ENCODE assay signal across 17 cellular contexts in the genomic region with DNA sequence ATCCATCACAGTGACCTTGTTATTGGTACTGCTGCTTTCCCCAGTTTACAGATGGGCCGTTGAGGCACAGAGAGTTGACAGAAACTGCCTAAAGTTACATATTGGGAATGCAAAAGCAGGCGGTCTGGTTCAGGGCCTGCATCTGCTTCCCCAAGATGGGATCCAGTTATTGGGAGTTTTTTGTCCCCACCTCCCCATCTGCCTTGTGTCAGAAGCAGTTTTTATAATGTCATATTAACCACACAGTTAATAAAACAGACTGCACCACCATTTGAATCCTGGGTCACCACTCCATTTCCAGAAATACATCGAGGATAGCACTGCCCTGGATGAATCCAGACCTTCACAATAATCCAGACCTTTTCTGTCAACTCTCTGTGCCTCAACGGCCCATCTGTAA.
DNase-seq lines count a peak whose midpoint lies in the region; ATAC-seq and TF ChIP-seq lines count a peak whose summit lies in the region.
"Had no signal": no experiment of that assay in that cellular context is flagged by ENCODE, and none has a peak within 500 bp of the region (broad histone marks: within the 10 kb centered on the region; RNA-seq: fewer than 3 reads in every experiment).

No MANE protein-coding gene starts in this region.

- WGBS in heart right ventricle, 2 donors, result 70 to 76% methylated on average over 4 of the region's 4 CpGs
- 76% methylated on average over 4 of the region's 4 CpGs for WGBS in right cardiac atrium
- WGBS in hepatocyte (ENCODE audit: low lambda C conversion rate, missing lambda C conversion rate), result 92% methylated on average over 4 of the region's 4 CpGs

- no peak for DNase-seq in heart right ventricle
- DNase-seq in left cardiac atrium, result no peak
- DNase-seq in right cardiac atrium, result no peak
- DNase-seq in hepatocyte (ENCODE audit: low spot score), result no peak
- no peak for DNase-seq in pons (ENCODE audit: low spot score)
- DNase-seq in NCI-H446 (lab: John Stamatoyannopoulos, UW), result no peak
- DNase-seq in amygdala (lab: John Stamatoyannopoulos, UW), result no peak
- DNase-seq: Calu3; CD4-positive, alpha-beta memory T cell; COR-L47; DMS53; DMS79 treated with DMSO at 0.1 percent for 48 hours; GF-D8; GOT3; HFFc6 had no signal

- no peak overlapping the region for H3K4me2 ChIP-seq in hepatocyte

- no peaks in the 10 kb centered on the region for H4K20me1 ChIP-seq in hepatocyte (ENCODE audit: insufficient read depth, poor library complexity, severe bottlenecking)

- H3K4me3 ChIP-seq in heart right ventricle (no peak overlapping the region), right cardiac atrium (ENCODE audit: low read length) (no peak overlapping the region), hepatocyte (no peak overlapping the region), rectal smooth muscle tissue (ENCODE audit: low read length) (no peak overlapping the region)
- H3K4me3 ChIP-seq: HAP-1 had no signal

- TF ChIP-seq CTCF in heart right ventricle (IDR thresholded peaks at IDR 0.05), result no peak
- TF ChIP-seq CTCF in hepatocyte (IDR thresholded peaks at IDR 0.05; ENCODE audit: poor library complexity), result no peak

- no peaks in the 10 kb centered on the region for H3K9me3 ChIP-seq in heart right ventricle
- no peaks in the 10 kb centered on the region for H3K9me3 ChIP-seq in right cardiac atrium (ENCODE audit: control insufficient read depth, low read length)
- no peaks in the 10 kb centered on the region for H3K9me3 ChIP-seq in hepatocyte (ENCODE audit: low read depth)
- H3K9me3 ChIP-seq: HAP-1 had no signal

- H3K79me2 ChIP-seq in hepatocyte, result no peaks in the 10 kb centered on the region

- H3K27me3 ChIP-seq in heart right ventricle (no peaks in the 10 kb centered on the region), right cardiac atrium (ENCODE audit: control insufficient read depth, insufficient read depth) (no peaks in the 10 kb centered on the region), hepatocyte (no peaks in the 10 kb centered on the region), rectal smooth muscle tissue (ENCODE audit: control insufficient read depth, insufficient read depth, low read length) (no peaks in the 10 kb centered on the region)

- intact Hi-C loops in heart right ventricle (cut with DNase I), result no loop called here
- intact Hi-C loops in left cardiac atrium (cut with DNase I), result no loop called here
- intact Hi-C loops in right cardiac atrium (cut with DNase I), result no loop called here

- ATAC-seq in heart right ventricle (no peak), left cardiac atrium (no peak), right cardiac atrium (no peak)

- peaks cover 12 to 73% (median 48%) of the 10 kb centered on the region in 9 donors for H3K4me1 ChIP-seq in heart right ventricle
- H3K4me1 ChIP-seq in right cardiac atrium (ENCODE audit: control insufficient read depth, insufficient read depth, low read length), result peaks cover 25% of the 10 kb centered on the region
- no peaks in the 10 kb centered on the region for H3K4me1 ChIP-seq in hepatocyte (ENCODE audit: insufficient read depth)
- H3K4me1 ChIP-seq in rectal smooth muscle tissue (ENCODE audit: control insufficient read depth, insufficient read depth, low read length), result peaks cover 8% of the 10 kb centered on the region
- H3K4me1 ChIP-seq: HAP-1 had no signal

- H3K27ac ChIP-seq in heart right ventricle (peak overlapping the region in 7 of 10 donors; percentile 24 to 73 (median 56)), right cardiac atrium (ENCODE audit: low read length) (peak overlapping the region; percentile 83), hepatocyte (peak overlapping the region; percentile 26), rectal smooth muscle tissue (ENCODE audit: low read depth, low read length) (peak overlapping the region; percentile 46)

- no peak overlapping the region for H2AFZ ChIP-seq in hepatocyte

- no peak overlapping the region for H3K9ac ChIP-seq in rectal smooth muscle tissue (ENCODE audit: low read length)

- no peaks in the 10 kb centered on the region for H3K9me2 ChIP-seq in hepatocyte (replicated peaks; ENCODE audit: insufficient read depth)

- no peaks in the 10 kb centered on the region for H3K36me3 ChIP-seq in heart right ventricle
- H3K36me3 ChIP-seq in hepatocyte (replicated peaks; ENCODE audit: insufficient read depth, low read depth), result no peaks in the 10 kb centered on the region
- H3K36me3 ChIP-seq in rectal smooth muscle tissue (ENCODE audit: control insufficient read depth, insufficient read depth, low read length), result no peaks in the 10 kb centered on the region
- H3K36me3 ChIP-seq: HAP-1 had no signal

Comparison
In these comparisons a context has a peak if more than half of its experiments do, and no peak if none do; other contexts are left out.
1. H3K27ac ChIP-seq: peak in every context shown above with its lines; median percentile 83 in right cardiac atrium; 56 in heart right ventricle; 46 in rectal smooth muscle tissue; 26 in hepatocyte.